13 cellular contexts compared by ENCODE assay signal in genomic region chr11:60994450-60995135, GRCh38. TPM values are rescaled to one million over a fixed set of nuclear protein-coding genes. Genes with fewer than 3 reads are reported as not detected.
DNase-seq lines count a peak whose midpoint lies in the region; ATAC-seq and TF ChIP-seq lines count a peak whose summit lies in the region.
"Had no signal": no experiment of that assay in that cellular context is flagged by ENCODE, and none has a peak within 500 bp of the region (broad histone marks: within the 10 kb centered on the region; RNA-seq: fewer than 3 reads in every experiment).

No MANE protein-coding gene starts in this region.

- H3K9me3 ChIP-seq in OCI-LY3 (ENCODE audit: insufficient read depth, low read length) (no peaks in the 10 kb centered on the region), parathyroid adenoma (ENCODE audit: control insufficient read depth, low read length) (no peaks in the 10 kb centered on the region)
- H3K9me3 ChIP-seq: right atrium auricular region had no signal

- H3K4me1 ChIP-seq in OCI-LY3 (ENCODE audit: low read length): no peaks in the 10 kb centered on the region
- H3K4me1 ChIP-seq in parathyroid adenoma: no peaks in the 10 kb centered on the region

- no peak overlapping the region for H3K27ac ChIP-seq in OCI-LY3 (ENCODE audit: low read length)
- no peak overlapping the region for H3K27ac ChIP-seq in parathyroid adenoma
- H3K27ac ChIP-seq: cardiac muscle cell, right atrium auricular region had no signal

- DNase-seq in NCI-H2171 treated with DMSO at 0.1 percent for 48 hours (lab: John Stamatoyannopoulos, UW): peak; percentile 31
- DNase-seq in NCI-H2171 (lab: John Stamatoyannopoulos, UW): no peak
- no peak for DNase-seq in activated naive CD8-positive, alpha-beta T cell treated with anti-CD3 and anti-CD28 coated beads, Interleukin-2, amount 50 U/mL, for 24 hours
- DNase-seq in H4 (ENCODE audit: low spot score): no peak
- DNase-seq in sciatic nerve (ENCODE audit: low spot score): no peak
- no peak for DNase-seq in central memory CD4-positive, alpha-beta T cell
- DNase-seq: activated gamma-delta T cell treated with Interleukin-2 at 50 U/mL for 16 hours, MV-4-11, NCI-H446 had no signal

- peaks cover 50% of the 10 kb centered on the region for H3K36me3 Mint-ChIP-seq in activated naive CD8-positive, alpha-beta T cell treated with anti-CD3 and anti-CD28 coated beads, Interleukin-2, amount 50 U/mL, for 24 hours (ENCODE audit: low read depth)

- H3K79me2 ChIP-seq in OCI-LY3 (ENCODE audit: low read length) (no peaks in the 10 kb centered on the region), parathyroid adenoma (no peaks in the 10 kb centered on the region)

- H3K27ac Mint-ChIP-seq in activated naive CD8-positive, alpha-beta T cell treated with anti-CD3 and anti-CD28 coated beads, Interleukin-2, amount 50 U/mL, for 24 hours: peak overlapping the region; percentile 86

- H3K4me1 Mint-ChIP-seq in activated naive CD8-positive, alpha-beta T cell treated with anti-CD3 and anti-CD28 coated beads, Interleukin-2, amount 50 U/mL, for 24 hours: peaks cover 80% of the 10 kb centered on the region

- H3K9ac ChIP-seq in OCI-LY3 (ENCODE audit: low read length): no peak overlapping the region
- H3K9ac ChIP-seq in parathyroid adenoma: no peak overlapping the region

- TF ChIP-seq CTCF in OCI-LY3 (IDR thresholded peaks at IDR 0.05; ENCODE audit: low read depth, low read length) (no peak), parathyroid adenoma (IDR thresholded peaks at IDR 0.05) (no peak)

- H3K4me2 ChIP-seq in OCI-LY3 (ENCODE audit: low read length) (peak overlapping the region; percentile 28; the same call in 1 of the 2 replicates), parathyroid adenoma (ENCODE audit: low read length) (peak overlapping the region; percentile 37)

- H3K27me3 ChIP-seq in OCI-LY3 (ENCODE audit: low read depth, low read length) (peaks cover 11% of the 10 kb centered on the region), parathyroid adenoma (ENCODE audit: control insufficient read depth, insufficient read depth, low read length) (no peaks in the 10 kb centered on the region)
- H3K27me3 ChIP-seq: cardiac muscle cell, right atrium auricular region had no signal

- H3K27me3 Mint-ChIP-seq in activated naive CD8-positive, alpha-beta T cell treated with anti-CD3 and anti-CD28 coated beads, Interleukin-2, amount 50 U/mL, for 24 hours: no peaks in the 10 kb centered on the region

- no peaks in the 10 kb centered on the region for H4K20me1 ChIP-seq in OCI-LY3 (ENCODE audit: insufficient read depth, low read length)

- H3K4me3 Mint-ChIP-seq in activated naive CD8-positive, alpha-beta T cell treated with anti-CD3 and anti-CD28 coated beads, Interleukin-2, amount 50 U/mL, for 24 hours: peak overlapping the region; percentile 59

- H3K9me3 Mint-ChIP-seq in activated naive CD8-positive, alpha-beta T cell treated with anti-CD3 and anti-CD28 coated beads, Interleukin-2, amount 50 U/mL, for 24 hours: no peaks in the 10 kb centered on the region

- ATAC-seq in activated naive CD8-positive, alpha-beta T cell treated with anti-CD3 and anti-CD28 coated beads, Interleukin-2, amount 50 U/mL, for 24 hours: peak; percentile 63
- ATAC-seq in sciatic nerve: no peak

- H3K4me3 ChIP-seq in OCI-LY3 (ENCODE audit: low read length): no peak overlapping the region
- H3K4me3 ChIP-seq in parathyroid adenoma (ENCODE audit: low read depth, low read length): peak overlapping the region; percentile 33
- H3K4me3 ChIP-seq: cardiac muscle cell, right atrium auricular region had no signal

- intact Hi-C loops in sciatic nerve (cut with DNase I): no loop called here

- H2AFZ ChIP-seq in OCI-LY3 (ENCODE audit: low read depth, low read length): no peak overlapping the region
- no peak overlapping the region for H2AFZ ChIP-seq in parathyroid adenoma

- no peaks in the 10 kb centered on the region for H3K36me3 ChIP-seq in OCI-LY3 (replicated peaks; ENCODE audit: low read depth, low read length)
- no peaks in the 10 kb centered on the region for H3K36me3 ChIP-seq in parathyroid adenoma (ENCODE audit: control insufficient read depth, insufficient read depth, low read length)
- H3K36me3 ChIP-seq: cardiac muscle cell, right atrium auricular region had no signal

RNA-seq across cellular contexts. Expression of gene CD6, which starts 23.1 kb away (rescaled TPM):
- not detected in 2 replicates for total RNA-seq in H4 (2014; rRNA removed; shearing (Covaris generic))
- 2.5 TPM for total RNA-seq in sciatic nerve

RNA-seq across cellular contexts. Expression of gene SLC15A3, which starts 42.6 kb away (rescaled TPM):
- total RNA-seq in H4 (2014; rRNA removed; shearing (Covaris generic)): 4.9 and 5.8 TPM in 2 replicates
- total RNA-seq in sciatic nerve: 49.4 TPM
